Comparison of ENCODE assay signal across 8 cellular contexts in genomic region chr10:45235260-45235699, GRCh38.
DNase-seq lines count a peak whose midpoint lies in the region; ATAC-seq, FAIRE-seq and TF ChIP-seq lines count a peak whose summit lies in the region.
"Not testable (repeated sequence)": the region's sequence is repeated elsewhere in the genome, so short reads cannot be mapped to it uniquely, and the experiment has no call there.

No MANE protein-coding gene starts in this region.

- H3K36me3 ChIP-seq in BJ (ENCODE audit: control insufficient read depth, insufficient read depth, low read length); SJCRH30; lung (ENCODE audit: control insufficient read depth in 2 of 2, insufficient read depth in 2 of 2, low read length in 2 of 2): not testable (repeated sequence)

- H3K27me3 Mint-ChIP-seq in activated T-cell treated with anti-CD3 and anti-CD28 coated beads, Interleukin-2, amount 50 U/mL, for 24 hours: peaks cover 15% of the 10 kb centered on the region

- H3K36me3 Mint-ChIP-seq in activated T-cell treated with anti-CD3 and anti-CD28 coated beads, Interleukin-2, amount 50 U/mL, for 24 hours (ENCODE audit: low read depth): not testable (repeated sequence)

- WGBS in lung, 2 donors: 37 to 38% methylated on average over 11 of the region's 11 CpGs

- H3K27me3 ChIP-seq in BJ (ENCODE audit: control insufficient read depth, insufficient read depth, low read length); SJCRH30; lung (ENCODE audit: control insufficient read depth, insufficient read depth): not testable (repeated sequence)

- peak; percentile 94 for FAIRE-seq in GM19239 (lab: Jason Lieb, UNC)

- H3K27ac ChIP-seq in SJCRH30; lung (ENCODE audit: low read depth in 1 of 2, low read length in 1 of 2): not testable (repeated sequence)

- not testable (repeated sequence) for H3K9me3 ChIP-seq in SJCRH30 (replicated peaks); lung (ENCODE audit: control insufficient read depth in 2 of 2, insufficient read depth in 1 of 2, low read length in 1 of 2)

- ATAC-seq in lung (ENCODE audit: insufficient read depth, low FRiP score): peak; percentile 87

- not testable (repeated sequence) for H3K9me3 Mint-ChIP-seq in activated T-cell treated with anti-CD3 and anti-CD28 coated beads, Interleukin-2, amount 50 U/mL, for 24 hours

- TF ChIP-seq CTCF in BJ (IDR thresholded peaks at IDR 0.05; ENCODE audit: insufficient read depth, low read depth, low read length) (peak; percentile 53), epithelial cell of esophagus (IDR thresholded peaks at IDR 0.05; ENCODE audit: insufficient read depth, low read depth, low read length, missing control alignments) (peak; percentile 53), lung (IDR thresholded peaks at IDR 0.05; ENCODE audit: control extremely low read depth, extremely low read depth) (peak; percentile 52)

- H3K4me3 Mint-ChIP-seq in activated T-cell treated with anti-CD3 and anti-CD28 coated beads, Interleukin-2, amount 50 U/mL, for 24 hours: not testable (repeated sequence)

- H3K4me3 ChIP-seq in BJ (ENCODE audit: low read depth, low read length); SJCRH30; epithelial cell of esophagus (ENCODE audit: low read length); lung: not testable (repeated sequence)

- H3K4me1 Mint-ChIP-seq in activated T-cell treated with anti-CD3 and anti-CD28 coated beads, Interleukin-2, amount 50 U/mL, for 24 hours (ENCODE audit: low read depth): not testable (repeated sequence)

- DNase-seq in BJ (ENCODE audit: low read depth): peak; percentile 7
- peak; percentile 19 for DNase-seq in GM19239 (ENCODE audit: insufficient read length, low spot score)
- DNase-seq in NCI-H1105 (lab: John Stamatoyannopoulos, UW): peak; percentile 61
- peak; percentile 24 to 69 for DNase-seq in SJCRH30
- peak; percentile 57 for DNase-seq in activated T-cell treated with anti-CD3 and anti-CD28 coated beads, Interleukin-2, amount 50 U/mL, for 24 hours
- peak; percentile 86 for DNase-seq in epithelial cell of esophagus (ENCODE audit: low read depth)
- peak; percentile 62 for DNase-seq in lung (ENCODE audit: low spot score)
- peak; percentile 46 for DNase-seq in stimulated activated CD4-positive, alpha-beta T cell treated with anti-CD3 and anti-CD28 coated beads, Interleukin-4, amount 100 ng/mL, for 1 hour

- POLR2A ChIA-PET in BJ (lab: Charles Lee): not testable (repeated sequence)

- CTCF ChIA-PET in BJ (lab: Yijun Ruan, JAX): interaction anchor here (0.6 to 2.1 kb wide), 16 partner anchors 9 to 437 kb away, joined by 3 to 14 read pairs (median 4); partner anchors contain the start of gene ZFAND4

- H3K27ac Mint-ChIP-seq in activated T-cell treated with anti-CD3 and anti-CD28 coated beads, Interleukin-2, amount 50 U/mL, for 24 hours: not testable (repeated sequence)

- not testable (repeated sequence) for H3K4me1 ChIP-seq in SJCRH30; lung (ENCODE audit: control insufficient read depth in 2 of 2, insufficient read depth in 2 of 2, low read length in 2 of 2)

Comparison
In these comparisons a context has a peak if more than half of its experiments do, and no peak if none do; other contexts are left out.
1. DNase-seq: peak in every context shown above with its lines; median percentile 86 in epithelial cell of esophagus; 62 in lung; 61 in NCI-H1105; 57 in activated T-cell treated with anti-CD3 and anti-CD28 coated beads, Interleukin-2, amount 50 U/mL, for 24 hours; 46 in SJCRH30; 46 in stimulated activated CD4-positive, alpha-beta T cell treated with anti-CD3 and anti-CD28 coated beads, Interleukin-4, amount 100 ng/mL, for 1 hour; 19 in GM19239; 7 in BJ.